Comparison of ENCODE assay signal across 16 cellular contexts in genomic region chr2:96917008-96917575, GRCh38. TPM values are rescaled to one million over a fixed set of nuclear protein-coding genes. Genes with fewer than 3 reads are reported as not detected.
DNase-seq lines count a peak whose midpoint lies in the region; ATAC-seq and TF ChIP-seq lines count a peak whose summit lies in the region.
"Had no signal": no experiment of that assay in that cellular context is flagged by ENCODE, and none has a peak within 500 bp of the region (broad histone marks: within the 10 kb centered on the region; RNA-seq: fewer than 3 reads in every experiment).

No MANE protein-coding gene starts in this region.

- peaks cover 6% of the 10 kb centered on the region for H3K27me3 Mint-ChIP-seq in GM23338 (ENCODE audit: insufficient read depth, low read depth, poor library complexity)
- H3K27me3 Mint-ChIP-seq: activated CD8-positive, alpha-beta memory T cell treated with anti-CD3 and anti-CD28 coated beads, Interleukin-2, amount 10 ng/mL, durations not matched to agents 7 days and 5 days had no signal

- 39% methylated on average over 14 of the region's 14 CpGs for WGBS in prostate gland

- no peak for TF ChIP-seq POLR2A in prostate gland (IDR thresholded peaks at IDR 0.05)

- ATAC-seq in GM23338 (no peak), HG02610 (IDR thresholded peaks at IDR 0.05; ENCODE audit: unreplicated experiment) (no peak)
- ATAC-seq: activated CD8-positive, alpha-beta memory T cell treated with anti-CD3 and anti-CD28 coated beads, Interleukin-2, amount 10 ng/mL, durations not matched to agents 7 days and 5 days had no signal

- H3K9me3 Mint-ChIP-seq in GM23338: peaks cover 5% of the 10 kb centered on the region; the same call in 2 of the 3 replicates

- H3K36me3 Mint-ChIP-seq in GM23338 (ENCODE audit: low read depth): no peaks in the 10 kb centered on the region

- no peaks in the 10 kb centered on the region for H3F3A ChIP-seq in GM23338 (replicated peaks; ENCODE audit: low read depth)

- H3K4me3 Mint-ChIP-seq in GM23338: no peak overlapping the region
- H3K4me3 Mint-ChIP-seq: activated CD8-positive, alpha-beta memory T cell treated with anti-CD3 and anti-CD28 coated beads, Interleukin-2, amount 10 ng/mL, durations not matched to agents 7 days and 5 days; B cell; dendritic cell treated with granulocyte-macrophage colony-stimulating factor and Interleukin-4, amounts not matched to agents 40 ng/mL and 50 ng/mL, for 4 days had no signal

- H3K27me3 ChIP-seq in GM23338 (ENCODE audit: insufficient read depth): peaks cover 3% of the 10 kb centered on the region; the same call in 1 of the 2 replicates
- H3K27me3 ChIP-seq in colonic mucosa: no peaks in the 10 kb centered on the region
- H3K27me3 ChIP-seq in prostate gland (replicated peaks; ENCODE audit: insufficient read depth): no peaks in the 10 kb centered on the region
- H3K27me3 ChIP-seq: testis had no signal

- H3K27ac ChIP-seq in GM23338 (ENCODE audit: low read depth): no peak overlapping the region
- no peak overlapping the region for H3K27ac ChIP-seq in colonic mucosa
- no peak overlapping the region for H3K27ac ChIP-seq in prostate gland
- H3K27ac ChIP-seq: testis had no signal

- H2AFZ ChIP-seq in GM23338: 0 out of 2 replicates have a peak overlapping the region, but pooled peaks have one; percentile 63

- H3K4me1 ChIP-seq in GM23338 (ENCODE audit: insufficient read depth): peaks cover 25% of the 10 kb centered on the region
- H3K4me1 ChIP-seq in colonic mucosa: no peaks in the 10 kb centered on the region
- H3K4me1 ChIP-seq in prostate gland (replicated peaks): no peaks in the 10 kb centered on the region
- H3K4me1 ChIP-seq: testis had no signal

- H3K4me2 ChIP-seq in GM23338: no peak overlapping the region

- peaks cover 38% of the 10 kb centered on the region for H3K4me1 Mint-ChIP-seq in GM23338

- H3K36me3 ChIP-seq in GM23338 (ENCODE audit: insufficient read depth): no peaks in the 10 kb centered on the region
- no peaks in the 10 kb centered on the region for H3K36me3 ChIP-seq in colonic mucosa
- no peaks in the 10 kb centered on the region for H3K36me3 ChIP-seq in prostate gland

- H3K9me2 ChIP-seq in GM23338 (ENCODE audit: insufficient read depth): peaks cover 4% of the 10 kb centered on the region

- H3K9me3 ChIP-seq in colonic mucosa: no peaks in the 10 kb centered on the region
- no peaks in the 10 kb centered on the region for H3K9me3 ChIP-seq in prostate gland
- H3K9me3 ChIP-seq: testis had no signal

- intact Hi-C loops in colonic mucosa (cut with DNase I) (no loop called here), prostate gland (cut with DNase I) (no loop called here)

- TF ChIP-seq CTCF in GM23338 (conservative IDR thresholded peaks at IDR 0.05; ENCODE audit: low read depth in 2 of 2): no peak
- no peak for TF ChIP-seq CTCF in colonic mucosa (IDR thresholded peaks at IDR 0.05)
- no peak for TF ChIP-seq CTCF in prostate gland (IDR thresholded peaks at IDR 0.05)

- DNase-seq in GM23338 (ENCODE audit: low spot score): no peak
- DNase-seq in NCI-H748 treated with DMSO at 0.1 percent for 48 hours (lab: John Stamatoyannopoulos, UW): peak; percentile 38
- peak; percentile 53 for DNase-seq in colonic mucosa
- peak; percentile 33 for DNase-seq in prostate gland (ENCODE audit: low spot score)
- DNase-seq in activated T-cell treated with anti-CD3 and anti-CD28 coated beads for 4 hours: no peak
- DNase-seq in central memory CD4-positive, alpha-beta T cell: no peak
- DNase-seq: activated CD8-positive, alpha-beta memory T cell treated with anti-CD3 and anti-CD28 coated beads, Interleukin-2, amount 10 ng/mL, durations not matched to agents 7 days and 5 days; activated gamma-delta T cell; aorta; midbrain; stimulated activated CD4-positive, alpha-beta T cell treated with anti-CD3 and anti-CD28 coated beads, Interleukin-2, amount 100 ng/mL, for 48 hours; T-helper 2 cell; testis had no signal

- H4K20me1 ChIP-seq in GM23338 (replicated peaks; ENCODE audit: insufficient read depth): no peaks in the 10 kb centered on the region

- no peaks in the 10 kb centered on the region for H3K79me2 ChIP-seq in GM23338 (replicated peaks; ENCODE audit: insufficient read depth)

- no peak overlapping the region for H3K9ac ChIP-seq in colonic mucosa (ENCODE audit: low read depth in 2 of 2, low read length in 2 of 2)

- H3K27ac Mint-ChIP-seq in GM23338: no peak overlapping the region
- H3K27ac Mint-ChIP-seq: activated CD8-positive, alpha-beta memory T cell treated with anti-CD3 and anti-CD28 coated beads, Interleukin-2, amount 10 ng/mL, durations not matched to agents 7 days and 5 days; B cell; dendritic cell treated with granulocyte-macrophage colony-stimulating factor and Interleukin-4, amounts not matched to agents 40 ng/mL and 50 ng/mL, for 4 days had no signal

- H3K4me3 ChIP-seq in GM23338 (no peak overlapping the region), colonic mucosa (no peak overlapping the region), prostate gland (no peak overlapping the region)
- H3K4me3 ChIP-seq: testis had no signal

TF ChIP-seq in GM23338, 12 proteins besides CTCF, POLR2A, EP300 and RAD21:
- TF ChIP-seq POLR2AphosphoS5 (IDR thresholded peaks at IDR 0.05; ENCODE audit: low read depth): no peak

RNA-seq across cellular contexts. Expression of gene SEMA4C, which starts 47.2 kb away (rescaled TPM):
- 69.7 and 80.7 TPM in 2 replicates for total RNA-seq in GM23338 (2014; rRNA removed; shearing (Covaris generic))
- polyA plus RNA-seq in GM23338 (2016; fragmentation: Nextera tagmentation; extraction: Ambion mirVana): 15.4 and 16.8 TPM in 2 replicates
- total RNA-seq in colonic mucosa (10 to 100 TPM; 13.0 to 17.2 TPM), prostate gland (10 to 100 TPM; 35.8 to 45.9 TPM)

RNA-seq across cellular contexts. Expression of gene ANKRD39, which starts 59.3 kb away (rescaled TPM):
- 17.5 and 18.3 TPM in 2 replicates for total RNA-seq in GM23338 (2014; rRNA removed; shearing (Covaris generic))
- 32.0 and 33.8 TPM in 2 replicates for polyA plus RNA-seq in GM23338 (2016; fragmentation: Nextera tagmentation; extraction: Ambion mirVana)
- total RNA-seq in colonic mucosa: 10 to 100 TPM; 12.4 to 18.7 TPM
- total RNA-seq in prostate gland: 10 to 100 TPM; 21.2 to 38.7 TPM

Comparison
In these comparisons a context has a peak if more than half of its experiments do, and no peak if none do; other contexts are left out.
1. DNase-seq: peak in NCI-H748 treated with DMSO at 0.1 percent for 48 hours (single experiment), colonic mucosa (single experiment) and prostate gland (single experiment); none in GM23338 (single experiment), activated T-cell treated with anti-CD3 and anti-CD28 coated beads for 4 hours (single experiment) and central memory CD4-positive, alpha-beta T cell (single experiment).